ENCODE assay signal across 16 cellular contexts in the genomic region with DNA sequence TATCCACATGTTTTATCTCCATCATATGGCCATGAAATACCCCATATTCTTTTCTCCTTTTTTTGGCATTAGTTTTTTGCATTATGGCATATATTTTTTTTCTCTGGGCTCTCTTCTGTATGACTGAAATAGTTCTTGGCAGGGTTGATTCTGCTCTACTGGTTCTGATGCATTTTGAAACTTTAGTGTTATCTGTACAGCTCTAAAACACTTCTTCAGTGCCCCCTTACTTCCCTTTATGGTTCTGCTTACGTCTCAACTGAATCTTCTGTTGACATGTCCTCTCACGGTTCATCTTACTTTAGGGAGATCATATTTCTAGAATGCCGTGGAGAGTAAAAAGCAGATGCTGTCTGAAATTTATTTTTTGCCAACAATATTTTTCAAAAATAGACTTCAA. TPM values are rescaled to one million over a fixed set of nuclear protein-coding genes. Genes with fewer than 3 reads are reported as not detected.
DNase-seq lines count a peak whose midpoint lies in the region; ATAC-seq and TF ChIP-seq lines count a peak whose summit lies in the region.
"Had no signal": no experiment of that assay in that cellular context is flagged by ENCODE, and none has a peak within 500 bp of the region (broad histone marks: within the 10 kb centered on the region; RNA-seq: fewer than 3 reads in every experiment).

No MANE protein-coding gene starts in this region.

- peak; percentile 97 for ATAC-seq in GM19351 (IDR thresholded peaks at IDR 0.05; ENCODE audit: unreplicated experiment)
- peak; percentile 94 for ATAC-seq in HG02763 (IDR thresholded peaks at IDR 0.05; ENCODE audit: unreplicated experiment)
- peak; percentile 97 for ATAC-seq in HG03469 (IDR thresholded peaks at IDR 0.05; ENCODE audit: unreplicated experiment)
- ATAC-seq in CD8-positive, alpha-beta T cell: no peak
- ATAC-seq in lower lobe of right lung: no peak
- ATAC-seq: gastroesophageal sphincter, Panc1 had no signal

- H3K4me3 Mint-ChIP-seq in CD8-positive, alpha-beta T cell: no peak overlapping the region

- H3K4me3 ChIP-seq in CD8-positive, alpha-beta T cell (ENCODE audit: low read depth, low read length): no peak overlapping the region
- H3K4me3 ChIP-seq in lower lobe of right lung: no peak overlapping the region
- H3K4me3 ChIP-seq: gastroesophageal sphincter, lung, uterus had no signal

- H3K27me3 ChIP-seq in CD8-positive, alpha-beta T cell (ENCODE audit: insufficient read depth, low read length): no peaks in the 10 kb centered on the region
- H3K27me3 ChIP-seq in lower lobe of right lung (ENCODE audit: low read depth): no peaks in the 10 kb centered on the region
- H3K27me3 ChIP-seq: gastroesophageal sphincter, uterus had no signal

- H3K9me3 ChIP-seq in CD8-positive, alpha-beta T cell (ENCODE audit: low read length): no peaks in the 10 kb centered on the region
- H3K9me3 ChIP-seq in lower lobe of right lung: no peaks in the 10 kb centered on the region
- H3K9me3 ChIP-seq: gastroesophageal sphincter, uterus had no signal

- POLR2A ChIA-PET in GM10248 (lab: Yijun Ruan, JAX): no interaction called here
- POLR2A ChIA-PET in CD8-positive, alpha-beta T cell (lab: Charles Lee): no interaction called here

- CTCF ChIA-PET in GM10248 (lab: Yijun Ruan, JAX): interaction anchor here (0.8 to 2.1 kb wide), 4 partner anchors 14 to 22 kb away, joined by 3 to 11 read pairs (median 4); no protein-coding TSS in a partner anchor
- CTCF ChIA-PET in CD8-positive, alpha-beta T cell (lab: Charles Lee): no interaction called here

- H3K36me3 Mint-ChIP-seq in CD8-positive, alpha-beta T cell: no peaks in the 10 kb centered on the region

- no peak overlapping the region for H3K27ac ChIP-seq in CD8-positive, alpha-beta T cell (ENCODE audit: low read depth, low read length)
- H3K27ac ChIP-seq in lower lobe of right lung: no peak overlapping the region
- H3K27ac ChIP-seq: gastroesophageal sphincter, HL-60, uterus, WERI-Rb-1 had no signal

- no peaks in the 10 kb centered on the region for H3K9me3 Mint-ChIP-seq in CD8-positive, alpha-beta T cell

- no peak overlapping the region for H3K27ac Mint-ChIP-seq in CD8-positive, alpha-beta T cell

- DNase-seq in GM10248 (ENCODE audit: extremely low spot score): peak; percentile 60
- no peak for DNase-seq in CD8-positive, alpha-beta T cell
- no peak for DNase-seq in RPMI8226
- DNase-seq in lower lobe of right lung: no peak
- DNase-seq in NCI-H1436 (lab: John Stamatoyannopoulos, UW): no peak
- DNase-seq: activated gamma-delta T cell treated with Interleukin-2 at 50 U/mL for 16 hours, NCI-H1105 treated with DMSO at 0.1 percent for 48 hours, uterus, WERI-Rb-1 had no signal

- no peaks in the 10 kb centered on the region for H3K36me3 ChIP-seq in CD8-positive, alpha-beta T cell (ENCODE audit: insufficient read depth, low read length)
- no peaks in the 10 kb centered on the region for H3K36me3 ChIP-seq in lower lobe of right lung
- H3K36me3 ChIP-seq: gastroesophageal sphincter, uterus, WERI-Rb-1 had no signal

- intact Hi-C loops in CD8-positive, alpha-beta T cell (cut with DNase I, micrococcal nuclease): no loop called here
- intact Hi-C loops in lower lobe of right lung (cut with DNase I): no loop called here

- no peaks in the 10 kb centered on the region for H3K4me1 Mint-ChIP-seq in CD8-positive, alpha-beta T cell (ENCODE audit: low read depth)

- no peaks in the 10 kb centered on the region for H3K4me1 ChIP-seq in CD8-positive, alpha-beta T cell (ENCODE audit: insufficient read depth, low read length)
- H3K4me1 ChIP-seq in lower lobe of right lung: no peaks in the 10 kb centered on the region
- H3K4me1 ChIP-seq: gastroesophageal sphincter, uterus had no signal

- TF ChIP-seq CTCF in GM10248 (IDR thresholded peaks at IDR 0.05; ENCODE audit: control extremely low read depth, extremely low read depth, low read depth, missing control alignments) (no peak), lower lobe of right lung (IDR thresholded peaks at IDR 0.05) (no peak)
- TF ChIP-seq CTCF in CD8-positive, alpha-beta T cell (IDR thresholded peaks at IDR 0.05): no peak

- peaks cover 11% of the 10 kb centered on the region for H3K27me3 Mint-ChIP-seq in CD8-positive, alpha-beta T cell (ENCODE audit: low read depth)

RNA-seq across cellular contexts. Expression of gene TXNDC5, which starts 23.2 kb away (rescaled TPM):
- total RNA-seq in CD8-positive, alpha-beta T cell: 1 to 10 TPM; 5.8 to 7.6 TPM
- total RNA-seq in lower lobe of right lung: 98.3 TPM

Comparison
In these comparisons a context has a peak if more than half of its experiments do, and no peak if none do; other contexts are left out.
1. ATAC-seq: peak in GM19351 (single experiment), HG02763 (single experiment) and HG03469 (single experiment); none in CD8-positive, alpha-beta T cell (single experiment) and lower lobe of right lung (0 of 2).
2. RNA of gene TXNDC5, which starts 23.2 kb away (total RNA-seq): 98.3 TPM in lower lobe of right lung (single experiment); 5.8 to 7.6 TPM in CD8-positive, alpha-beta T cell; every median in the first group is over 10 times any median in the second.